In the genomic region with DNA sequence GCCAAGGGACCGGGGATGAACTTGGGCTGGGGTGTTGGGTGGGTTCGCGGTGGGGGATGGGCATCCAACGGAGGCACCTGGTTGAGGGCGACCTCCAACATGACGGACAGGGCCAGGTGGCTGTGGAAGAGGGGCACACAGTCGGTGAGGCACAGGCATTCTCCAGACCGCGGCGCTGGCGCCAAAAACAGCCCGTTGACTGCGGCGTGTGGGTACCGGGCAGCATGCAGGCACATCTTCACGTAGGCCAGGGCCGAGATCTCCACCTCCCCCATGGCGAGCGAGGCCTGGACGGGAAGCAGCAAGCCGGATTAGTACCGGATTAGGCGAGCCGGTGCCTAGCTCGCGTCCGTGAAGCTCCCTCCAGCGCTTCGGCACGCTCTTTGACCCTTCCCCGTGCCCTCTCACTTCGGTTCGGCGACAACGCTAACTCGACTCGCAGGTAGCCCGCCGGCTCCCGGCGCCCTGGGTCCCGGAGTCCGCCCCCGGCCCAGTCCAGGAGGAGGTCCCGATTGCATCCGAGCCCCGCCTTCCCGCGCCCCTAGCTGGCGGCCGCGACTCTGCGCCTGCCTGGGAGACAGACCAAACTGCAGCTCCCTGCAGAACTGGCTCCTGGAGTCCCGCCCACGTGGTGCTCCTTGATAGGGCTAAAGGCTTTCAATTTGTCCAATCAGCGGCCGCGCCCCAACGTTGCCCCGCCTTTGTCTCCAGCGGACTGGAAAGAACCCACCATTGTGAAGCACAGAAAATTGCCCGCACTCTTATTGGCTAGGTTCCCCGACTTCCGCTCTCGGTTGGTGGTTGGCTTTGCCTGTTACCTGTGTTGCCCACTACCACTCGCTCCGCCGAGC, we compare ENCODE assay signal across 8 cellular contexts. TPM values are rescaled to one million over a fixed set of nuclear protein-coding genes. Genes with fewer than 3 reads are reported as not detected.
DNase-seq lines count a peak whose midpoint lies in the region; ATAC-seq and TF ChIP-seq lines count a peak whose summit lies in the region.

A gene with protein sequence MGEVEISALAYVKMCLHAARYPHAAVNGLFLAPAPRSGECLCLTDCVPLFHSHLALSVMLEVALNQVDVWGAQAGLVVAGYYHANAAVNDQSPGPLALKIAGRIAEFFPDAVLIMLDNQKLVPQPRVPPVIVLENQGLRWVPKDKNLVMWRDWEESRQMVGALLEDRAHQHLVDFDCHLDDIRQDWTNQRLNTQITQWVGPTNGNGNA (minus strand): TSS at position 562 of the 851 bp plus-strand sequence. CDS start 287 bp downstream, at position 275.

- peak; percentile 36 for TF ChIP-seq CTCF in fibroblast of pulmonary artery (IDR thresholded peaks at IDR 0.05; ENCODE audit: low read length, missing control alignments)

- DNase-seq in G401 (ENCODE audit: low spot score) = peak; percentile 100
- DNase-seq in H7 = peak; percentile 99
- peak; percentile 99 for DNase-seq in M059J (ENCODE audit: low read depth)
- DNase-seq in SHP77 (lab: John Stamatoyannopoulos, UW) = peak; percentile 100
- DNase-seq in activated effector memory CD4-positive, alpha-beta T cell treated with Interleukin-2 at 50 U/mL for 16 hours = peak; percentile 99
- DNase-seq in fibroblast of pulmonary artery (ENCODE audit: low read depth) = peak; percentile 99
- peak; percentile 99 for DNase-seq in natural killer cell treated with Interleukin-12 subunit alpha and Interleukin-12 subunit beta and Interleukin-15 and Interleukin-18, amount 100 ng/mL, for 72 hours (ENCODE audit: low spot score)
- DNase-seq in stimulated activated naive CD8-positive, alpha-beta T cell treated with anti-CD3 and anti-CD28 coated beads, Interleukin-15, Interleukin-2, amounts not matched to agents 100 U/mL and 50 U/mL, for 24 hours = peak; percentile 99

- peak within 1 kb of the TSS; percentile 86 to 97 for H3K27ac Mint-ChIP-seq in natural killer cell treated with Interleukin-12 subunit alpha and Interleukin-12 subunit beta and Interleukin-15 and Interleukin-18, amount 100 ng/mL, for 72 hours

- peaks cover 26% of the 10 kb centered on the region for H3K36me3 ChIP-seq in H7 (replicated peaks; ENCODE audit: control insufficient read depth, insufficient read depth, low read length)

- H3K4me3 Mint-ChIP-seq in natural killer cell treated with Interleukin-12 subunit alpha and Interleukin-12 subunit beta and Interleukin-15 and Interleukin-18, amount 100 ng/mL, for 72 hours = peak within 1 kb of the TSS; percentile 85

- no peaks in the 10 kb centered on the region for H3K9me3 Mint-ChIP-seq in natural killer cell treated with Interleukin-12 subunit alpha and Interleukin-12 subunit beta and Interleukin-15 and Interleukin-18, amount 100 ng/mL, for 72 hours

- peak; percentile 95 for ATAC-seq in natural killer cell treated with Interleukin-12 subunit alpha and Interleukin-12 subunit beta and Interleukin-15 and Interleukin-18, amount 100 ng/mL, for 72 hours
- peak; percentile 89 for ATAC-seq in stimulated activated naive CD8-positive, alpha-beta T cell treated with anti-CD3 and anti-CD28 coated beads, Interleukin-15, Interleukin-2, amounts not matched to agents 100 U/mL and 50 U/mL, for 24 hours

- H3K4me1 Mint-ChIP-seq in natural killer cell treated with Interleukin-12 subunit alpha and Interleukin-12 subunit beta and Interleukin-15 and Interleukin-18, amount 100 ng/mL, for 72 hours (ENCODE audit: low read depth in 2 of 2) = peaks cover 64 to 65% of the 10 kb centered on the region in 2 donors

- H3K27me3 Mint-ChIP-seq in natural killer cell treated with Interleukin-12 subunit alpha and Interleukin-12 subunit beta and Interleukin-15 and Interleukin-18, amount 100 ng/mL, for 72 hours = no peaks in the 10 kb centered on the region

- H3K4me3 ChIP-seq in H7 (ENCODE audit: insufficient read depth, low read depth, low read length) (peak within 1 kb of the TSS; percentile 85), fibroblast of pulmonary artery (replicated peaks; ENCODE audit: low read depth, low read length) (peak within 1 kb of the TSS; percentile 84)

- H3K36me3 Mint-ChIP-seq in natural killer cell treated with Interleukin-12 subunit alpha and Interleukin-12 subunit beta and Interleukin-15 and Interleukin-18, amount 100 ng/mL, for 72 hours = peaks cover 35% of the 10 kb centered on the region

- peaks cover 2% of the 10 kb centered on the region; the same call in 1 of the 2 replicates for H3K27me3 ChIP-seq in H7 (ENCODE audit: control insufficient read depth, insufficient read depth, low read length)

- in situ Hi-C loops in G401 (cut with HindIII; ENCODE audit: low sequenced_read_pairs) = no loop called here

RNA-seq across cellular contexts. Expression of the gene that starts here (rescaled TPM):
- 33.6 and 45.0 TPM in 2 replicates for total RNA-seq in G401 (2014; rRNA removed; shearing (Covaris generic))
- total RNA-seq in H7 (2014; rRNA removed; shearing (Covaris generic)) = 25.7 and 35.9 TPM in 2 replicates
- 30.1 and 30.6 TPM in 2 replicates for total RNA-seq in M059J (2014; rRNA removed; shearing (Covaris generic))
- total RNA-seq in natural killer cell treated with Interleukin-12 subunit alpha and Interleukin-12 subunit beta and Interleukin-15 and Interleukin-18, amount 100 ng/mL, for 72 hours = 10 to 100 TPM; 28.7 to 37.5 TPM

Comparison
In these comparisons a context has a peak if more than half of its experiments do, and no peak if none do; other contexts are left out.
1. Peak in every context shown above with its lines: DNase-seq, ATAC-seq and H3K4me3 ChIP-seq.